ENCODE assay signal across 1 cellular context in genomic region chr4:1017706-1018105, GRCh38.
TF ChIP-seq lines count a peak whose summit lies in the region.

No MANE protein-coding gene starts in this region.

TF ChIP-seq in H1, 55 proteins besides CTCF, POLR2A, EP300 and RAD21:
- TF ChIP-seq CHD2 (IDR thresholded peaks at IDR 0.05; ENCODE audit: low read length) (no peak), CBX8 (IDR thresholded peaks at IDR 0.05; ENCODE audit: borderline replicate concordance, low read depth, low read length) (no peak), CTBP2 (IDR thresholded peaks at IDR 0.05; ENCODE audit: borderline replicate concordance, insufficient read depth, insufficient read length, low read length) (no peak), CHD1 (IDR thresholded peaks at IDR 0.05; ENCODE audit: low read depth, low read length) (no peak), TBP (IDR thresholded peaks at IDR 0.05; ENCODE audit: low read depth, low read length) (no peak), SAP30 (IDR thresholded peaks at IDR 0.05; ENCODE audit: insufficient read depth, insufficient replicate concordance, low read length) (no peak), KDM4A (IDR thresholded peaks at IDR 0.05; ENCODE audit: low read depth, low read length, severe bottlenecking) (no peak), KDM5A (IDR thresholded peaks at IDR 0.05; ENCODE audit: low read length) (no peak), GABPA (IDR thresholded peaks at IDR 0.05; ENCODE audit: borderline replicate concordance, insufficient read depth, low read length) (no peak), SIX5 (IDR thresholded peaks at IDR 0.05; ENCODE audit: low read depth, low read length) (no peak), ATF2 (IDR thresholded peaks at IDR 0.05; ENCODE audit: low read length) (no peak), CREB1 (IDR thresholded peaks at IDR 0.05) (no peak), EGR1 (IDR thresholded peaks at IDR 0.05; ENCODE audit: borderline replicate concordance, low read depth, low read length) (no peak)
